8 cellular contexts compared by ENCODE assay signal in genomic region chr1:204494281-204495077, GRCh38.
A peak's percentile ranks its signal among the peaks of the same experiment; 100 is the strongest.
DNase-seq lines count a peak whose midpoint lies in the region; ATAC-seq lines count a peak whose summit lies in the region.

TSS of gene PIK3C2B (minus strand) at chr1:204494805. CDS start at chr1:204469802, 25,003 bp downstream.

- no peaks in the 10 kb centered on the region for H3K27me3 Mint-ChIP-seq in memory B cell

- H3K36me3 ChIP-seq in effector memory CD4-positive, alpha-beta T cell (ENCODE audit: control insufficient read depth, insufficient read depth, low read length) = no peaks in the 10 kb centered on the region

- no peaks in the 10 kb centered on the region for H3K27me3 ChIP-seq in effector memory CD4-positive, alpha-beta T cell (replicated peaks; ENCODE audit: control insufficient read depth, insufficient read depth, low read length, poor library complexity, severe bottlenecking)

- peak; percentile 69 for DNase-seq in COR-L47 (lab: John Stamatoyannopoulos, UW)
- DNase-seq in NCI-H82 (lab: John Stamatoyannopoulos, UW) = peak; percentile 86
- DNase-seq in activated CD8-positive, alpha-beta memory T cell treated with anti-CD3 and anti-CD28 coated beads for 24 hours = peak; percentile 89
- DNase-seq in effector memory CD4-positive, alpha-beta T cell = peak; percentile 45 to 55 (median 52)
- DNase-seq in memory B cell (ENCODE audit: low spot score in 2 of 2) = peak; percentile 62 to 70
- peak; percentile 45 to 51 for DNase-seq in stimulated activated CD8-positive, alpha-beta memory T cell treated with anti-CD3 and anti-CD28 coated beads, Interleukin-15, amount 100 ng/mL, for 4 hours (ENCODE audit: low read depth in 2 of 2)

- H3K9me3 Mint-ChIP-seq in memory B cell = no peaks in the 10 kb centered on the region

- peaks cover 65% of the 10 kb centered on the region for H3K4me1 Mint-ChIP-seq in memory B cell

- ATAC-seq in GM19452 (IDR thresholded peaks at IDR 0.05; ENCODE audit: unreplicated experiment) (peak; percentile 79), HG03575 (IDR thresholded peaks at IDR 0.05; ENCODE audit: extremely low read depth, insufficient number of reproducible peaks, low FRiP score, unreplicated experiment) (peak; percentile 41), memory B cell (ENCODE audit: low read depth) (peak; percentile 76)

- peak within 1 kb of the TSS; percentile 70 for H3K4me3 ChIP-seq in effector memory CD4-positive, alpha-beta T cell (ENCODE audit: insufficient read depth, low read depth, low read length, poor library complexity, severe bottlenecking)

- H3K27ac Mint-ChIP-seq in memory B cell = peak within 1 kb of the TSS; percentile 96

- H3K27ac ChIP-seq in effector memory CD4-positive, alpha-beta T cell (ENCODE audit: insufficient read depth, low read length, poor library complexity, severe bottlenecking) = peak within 1 kb of the TSS; percentile 86

- peaks cover 6% of the 10 kb centered on the region for H3K36me3 Mint-ChIP-seq in memory B cell

- H3K4me3 Mint-ChIP-seq in memory B cell = peak within 1 kb of the TSS; percentile 98

- H3K4me1 ChIP-seq in effector memory CD4-positive, alpha-beta T cell (ENCODE audit: control insufficient read depth, insufficient read depth, low read length, poor library complexity, severe bottlenecking) = peaks cover 21% of the 10 kb centered on the region

- H3K9me3 ChIP-seq in effector memory CD4-positive, alpha-beta T cell (ENCODE audit: control insufficient read depth, low read length) = no peaks in the 10 kb centered on the region

Comparison
In these comparisons a context has a peak if more than half of its experiments do, and no peak if none do; other contexts are left out.
1. Peak in every context shown above with its lines: DNase-seq, ATAC-seq, H3K4me3 ChIP-seq and H3K27ac ChIP-seq.